Comparison of ENCODE assay signal across 1 cellular context in the genomic region with DNA sequence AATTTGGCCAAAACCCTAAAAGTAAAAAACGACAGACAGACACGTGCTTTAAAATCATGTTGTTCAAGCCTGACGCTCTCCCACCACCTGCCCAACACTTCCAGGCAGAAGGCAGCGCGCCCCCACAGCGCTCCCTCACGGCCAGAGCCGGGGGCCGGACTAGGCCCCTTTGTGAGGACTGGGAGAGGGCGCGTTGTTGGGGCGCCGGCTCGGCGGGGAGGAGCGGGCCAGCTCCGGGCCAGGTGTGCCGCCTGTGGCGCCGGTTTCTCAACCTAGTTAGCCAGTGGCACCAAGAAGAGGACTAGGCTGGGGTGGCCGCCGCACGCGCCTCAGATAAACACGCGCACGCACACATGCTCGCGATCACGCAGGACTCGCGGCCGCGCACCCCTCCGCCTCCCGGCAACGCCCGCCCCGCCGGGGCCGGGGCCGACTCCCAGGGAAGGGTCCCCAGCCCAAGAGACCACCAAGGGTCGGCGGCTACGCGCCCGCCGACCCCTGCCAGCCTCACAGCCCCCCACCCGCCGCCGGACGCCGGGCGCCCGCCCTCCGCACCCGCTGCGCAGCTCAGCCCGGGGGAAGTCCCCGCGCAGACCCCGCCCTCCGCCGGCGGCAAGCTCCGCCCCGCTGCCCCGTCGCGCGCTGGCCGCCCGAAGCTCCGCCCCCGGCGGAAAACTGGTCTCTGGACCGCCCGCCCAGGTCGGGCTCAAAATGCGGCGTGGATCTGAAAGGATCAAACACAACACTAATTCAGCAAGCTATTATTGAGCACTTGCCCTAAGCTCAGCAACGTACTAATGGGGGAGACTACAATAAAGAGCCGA.
A peak's percentile ranks its signal among the peaks of the same experiment; 100 is the strongest.
TF ChIP-seq lines count a peak whose summit lies in the region.

A gene (minus strand): TSS at position 584 of the 824 bp plus-strand sequence.

TF ChIP-seq in HepG2, 621 proteins besides CTCF, POLR2A, EP300 and RAD21 (continued from another document):
- TF ChIP-seq, protein P1, sequence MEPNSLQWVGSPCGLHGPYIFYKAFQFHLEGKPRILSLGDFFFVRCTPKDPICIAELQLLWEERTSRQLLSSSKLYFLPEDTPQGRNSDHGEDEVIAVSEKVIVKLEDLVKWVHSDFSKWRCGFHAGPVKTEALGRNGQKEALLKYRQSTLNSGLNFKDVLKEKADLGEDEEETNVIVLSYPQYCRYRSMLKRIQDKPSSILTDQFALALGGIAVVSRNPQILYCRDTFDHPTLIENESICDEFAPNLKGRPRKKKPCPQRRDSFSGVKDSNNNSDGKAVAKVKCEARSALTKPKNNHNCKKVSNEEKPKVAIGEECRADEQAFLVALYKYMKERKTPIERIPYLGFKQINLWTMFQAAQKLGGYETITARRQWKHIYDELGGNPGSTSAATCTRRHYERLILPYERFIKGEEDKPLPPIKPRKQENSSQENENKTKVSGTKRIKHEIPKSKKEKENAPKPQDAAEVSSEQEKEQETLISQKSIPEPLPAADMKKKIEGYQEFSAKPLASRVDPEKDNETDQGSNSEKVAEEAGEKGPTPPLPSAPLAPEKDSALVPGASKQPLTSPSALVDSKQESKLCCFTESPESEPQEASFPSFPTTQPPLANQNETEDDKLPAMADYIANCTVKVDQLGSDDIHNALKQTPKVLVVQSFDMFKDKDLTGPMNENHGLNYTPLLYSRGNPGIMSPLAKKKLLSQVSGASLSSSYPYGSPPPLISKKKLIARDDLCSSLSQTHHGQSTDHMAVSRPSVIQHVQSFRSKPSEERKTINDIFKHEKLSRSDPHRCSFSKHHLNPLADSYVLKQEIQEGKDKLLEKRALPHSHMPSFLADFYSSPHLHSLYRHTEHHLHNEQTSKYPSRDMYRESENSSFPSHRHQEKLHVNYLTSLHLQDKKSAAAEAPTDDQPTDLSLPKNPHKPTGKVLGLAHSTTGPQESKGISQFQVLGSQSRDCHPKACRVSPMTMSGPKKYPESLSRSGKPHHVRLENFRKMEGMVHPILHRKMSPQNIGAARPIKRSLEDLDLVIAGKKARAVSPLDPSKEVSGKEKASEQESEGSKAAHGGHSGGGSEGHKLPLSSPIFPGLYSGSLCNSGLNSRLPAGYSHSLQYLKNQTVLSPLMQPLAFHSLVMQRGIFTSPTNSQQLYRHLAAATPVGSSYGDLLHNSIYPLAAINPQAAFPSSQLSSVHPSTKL (CRISPR knock-in tag; IDR thresholded peaks at IDR 0.05), result peak; percentile 35; the same call in 1 of the 2 replicates
- TF ChIP-seq GABPB1 (CRISPR knock-in tag; IDR thresholded peaks at IDR 0.05), result peak; percentile 57; the same call in 1 of the 2 replicates
- TF ChIP-seq HDAC6 (IDR thresholded peaks at IDR 0.05; ENCODE audit: low read depth, low read length), result no peak
- TF ChIP-seq ZNF138 (CRISPR knock-in tag; IDR thresholded peaks at IDR 0.05; ENCODE audit: low read depth), result no peak
- no peak for TF ChIP-seq ZNF10 (CRISPR knock-in tag; IDR thresholded peaks at IDR 0.05; ENCODE audit: borderline replicate concordance, low read depth)
- no peak for TF ChIP-seq AKAP8 (CRISPR knock-in tag; IDR thresholded peaks at IDR 0.05)
- no peak for TF ChIP-seq CHD4 (IDR thresholded peaks at IDR 0.05; ENCODE audit: borderline replicate concordance, low read length)
- TF ChIP-seq ATF7-NPFF (CRISPR knock-in tag; IDR thresholded peaks at IDR 0.05; ENCODE audit: low read depth), result no peak
- TF ChIP-seq ATRX (CRISPR knock-in tag; IDR thresholded peaks at IDR 0.05; ENCODE audit: borderline replicate concordance), result no peak
- TF ChIP-seq, protein P2, sequence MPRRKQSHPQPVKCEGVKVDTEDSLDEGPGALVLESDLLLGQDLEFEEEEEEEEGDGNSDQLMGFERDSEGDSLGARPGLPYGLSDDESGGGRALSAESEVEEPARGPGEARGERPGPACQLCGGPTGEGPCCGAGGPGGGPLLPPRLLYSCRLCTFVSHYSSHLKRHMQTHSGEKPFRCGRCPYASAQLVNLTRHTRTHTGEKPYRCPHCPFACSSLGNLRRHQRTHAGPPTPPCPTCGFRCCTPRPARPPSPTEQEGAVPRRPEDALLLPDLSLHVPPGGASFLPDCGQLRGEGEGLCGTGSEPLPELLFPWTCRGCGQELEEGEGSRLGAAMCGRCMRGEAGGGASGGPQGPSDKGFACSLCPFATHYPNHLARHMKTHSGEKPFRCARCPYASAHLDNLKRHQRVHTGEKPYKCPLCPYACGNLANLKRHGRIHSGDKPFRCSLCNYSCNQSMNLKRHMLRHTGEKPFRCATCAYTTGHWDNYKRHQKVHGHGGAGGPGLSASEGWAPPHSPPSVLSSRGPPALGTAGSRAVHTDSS (CRISPR knock-in tag; conservative IDR thresholded peaks at IDR 0.05), result no peak
- no peak for TF ChIP-seq ZNF563 (CRISPR knock-in tag; IDR thresholded peaks at IDR 0.05)
- TF ChIP-seq HNRNPLL (IDR thresholded peaks at IDR 0.05; ENCODE audit: low read depth, low read length, poor library complexity, severe bottlenecking), result peak; percentile 86
- TF ChIP-seq RFXAP (CRISPR knock-in tag; IDR thresholded peaks at IDR 0.05; ENCODE audit: borderline replicate concordance), result no peak
- TF ChIP-seq, protein P3, sequence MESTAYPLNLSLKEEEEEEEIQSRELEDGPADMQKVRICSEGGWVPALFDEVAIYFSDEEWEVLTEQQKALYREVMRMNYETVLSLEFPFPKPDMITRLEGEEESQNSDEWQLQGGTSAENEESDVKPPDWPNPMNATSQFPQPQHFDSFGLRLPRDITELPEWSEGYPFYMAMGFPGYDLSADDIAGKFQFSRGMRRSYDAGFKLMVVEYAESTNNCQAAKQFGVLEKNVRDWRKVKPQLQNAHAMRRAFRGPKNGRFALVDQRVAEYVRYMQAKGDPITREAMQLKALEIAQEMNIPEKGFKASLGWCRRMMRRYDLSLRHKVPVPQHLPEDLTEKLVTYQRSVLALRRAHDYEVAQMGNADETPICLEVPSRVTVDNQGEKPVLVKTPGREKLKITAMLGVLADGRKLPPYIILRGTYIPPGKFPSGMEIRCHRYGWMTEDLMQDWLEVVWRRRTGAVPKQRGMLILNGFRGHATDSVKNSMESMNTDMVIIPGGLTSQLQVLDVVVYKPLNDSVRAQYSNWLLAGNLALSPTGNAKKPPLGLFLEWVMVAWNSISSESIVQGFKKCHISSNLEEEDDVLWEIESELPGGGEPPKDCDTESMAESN (CRISPR knock-in tag; conservative IDR thresholded peaks at IDR 0.05), result 0 out of 2 replicates have a peak, but pooled peaks have one; percentile 33
- TF ChIP-seq, protein P4, sequence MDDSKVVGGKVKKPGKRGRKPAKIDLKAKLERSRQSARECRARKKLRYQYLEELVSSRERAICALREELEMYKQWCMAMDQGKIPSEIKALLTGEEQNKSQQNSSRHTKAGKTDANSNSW (CRISPR knock-in tag; IDR thresholded peaks at IDR 0.05; ENCODE audit: borderline replicate concordance), result no peak
- TF ChIP-seq ERF (CRISPR knock-in tag; IDR thresholded peaks at IDR 0.05), result no peak; the same call in 1 of the 2 replicates
- TF ChIP-seq ZNF7 (CRISPR knock-in tag; IDR thresholded peaks at IDR 0.05), result no peak
- no peak for TF ChIP-seq ZNF510 (CRISPR knock-in tag; IDR thresholded peaks at IDR 0.05; ENCODE audit: low read depth)
- TF ChIP-seq, protein P5, sequence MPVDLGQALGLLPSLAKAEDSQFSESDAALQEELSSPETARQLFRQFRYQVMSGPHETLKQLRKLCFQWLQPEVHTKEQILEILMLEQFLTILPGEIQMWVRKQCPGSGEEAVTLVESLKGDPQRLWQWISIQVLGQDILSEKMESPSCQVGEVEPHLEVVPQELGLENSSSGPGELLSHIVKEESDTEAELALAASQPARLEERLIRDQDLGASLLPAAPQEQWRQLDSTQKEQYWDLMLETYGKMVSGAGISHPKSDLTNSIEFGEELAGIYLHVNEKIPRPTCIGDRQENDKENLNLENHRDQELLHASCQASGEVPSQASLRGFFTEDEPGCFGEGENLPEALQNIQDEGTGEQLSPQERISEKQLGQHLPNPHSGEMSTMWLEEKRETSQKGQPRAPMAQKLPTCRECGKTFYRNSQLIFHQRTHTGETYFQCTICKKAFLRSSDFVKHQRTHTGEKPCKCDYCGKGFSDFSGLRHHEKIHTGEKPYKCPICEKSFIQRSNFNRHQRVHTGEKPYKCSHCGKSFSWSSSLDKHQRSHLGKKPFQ (CRISPR knock-in tag; IDR thresholded peaks at IDR 0.05; ENCODE audit: insufficient replicate concordance), result no peak
- TF ChIP-seq, protein P6, sequence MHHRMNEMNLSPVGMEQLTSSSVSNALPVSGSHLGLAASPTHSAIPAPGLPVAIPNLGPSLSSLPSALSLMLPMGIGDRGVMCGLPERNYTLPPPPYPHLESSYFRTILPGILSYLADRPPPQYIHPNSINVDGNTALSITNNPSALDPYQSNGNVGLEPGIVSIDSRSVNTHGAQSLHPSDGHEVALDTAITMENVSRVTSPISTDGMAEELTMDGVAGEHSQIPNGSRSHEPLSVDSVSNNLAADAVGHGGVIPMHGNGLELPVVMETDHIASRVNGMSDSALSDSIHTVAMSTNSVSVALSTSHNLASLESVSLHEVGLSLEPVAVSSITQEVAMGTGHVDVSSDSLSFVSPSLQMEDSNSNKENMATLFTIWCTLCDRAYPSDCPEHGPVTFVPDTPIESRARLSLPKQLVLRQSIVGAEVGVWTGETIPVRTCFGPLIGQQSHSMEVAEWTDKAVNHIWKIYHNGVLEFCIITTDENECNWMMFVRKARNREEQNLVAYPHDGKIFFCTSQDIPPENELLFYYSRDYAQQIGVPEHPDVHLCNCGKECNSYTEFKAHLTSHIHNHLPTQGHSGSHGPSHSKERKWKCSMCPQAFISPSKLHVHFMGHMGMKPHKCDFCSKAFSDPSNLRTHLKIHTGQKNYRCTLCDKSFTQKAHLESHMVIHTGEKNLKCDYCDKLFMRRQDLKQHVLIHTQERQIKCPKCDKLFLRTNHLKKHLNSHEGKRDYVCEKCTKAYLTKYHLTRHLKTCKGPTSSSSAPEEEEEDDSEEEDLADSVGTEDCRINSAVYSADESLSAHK (CRISPR knock-in tag; IDR thresholded peaks at IDR 0.05; ENCODE audit: borderline replicate concordance), result no peak
